1 cellular context compared by ENCODE assay signal in the genomic region with DNA sequence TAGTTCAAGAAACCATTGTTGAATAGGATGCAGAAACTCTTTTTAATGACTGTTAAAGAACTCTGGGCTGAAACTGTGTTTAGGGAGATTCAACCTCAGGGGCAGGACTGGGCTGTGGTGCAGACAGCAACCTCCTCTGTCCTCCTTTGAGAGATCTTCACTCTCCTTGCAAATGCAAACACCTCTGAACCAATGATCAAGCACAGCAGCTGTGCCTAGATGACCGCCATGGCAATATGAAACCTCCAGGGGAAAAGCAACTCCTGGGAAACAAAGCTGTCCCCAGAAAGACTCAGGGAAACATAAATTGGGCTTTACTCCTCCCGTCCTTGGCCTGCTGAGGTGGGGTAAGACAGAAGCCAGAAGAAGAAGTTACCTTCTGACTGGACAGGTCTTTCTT.
TF ChIP-seq lines count a peak whose summit lies in the region.

No MANE protein-coding gene starts in this region.

TF ChIP-seq in WTC11, 78 proteins besides CTCF, POLR2A, EP300 and RAD21 (continued from another document):
- TF ChIP-seq, protein P1, sequence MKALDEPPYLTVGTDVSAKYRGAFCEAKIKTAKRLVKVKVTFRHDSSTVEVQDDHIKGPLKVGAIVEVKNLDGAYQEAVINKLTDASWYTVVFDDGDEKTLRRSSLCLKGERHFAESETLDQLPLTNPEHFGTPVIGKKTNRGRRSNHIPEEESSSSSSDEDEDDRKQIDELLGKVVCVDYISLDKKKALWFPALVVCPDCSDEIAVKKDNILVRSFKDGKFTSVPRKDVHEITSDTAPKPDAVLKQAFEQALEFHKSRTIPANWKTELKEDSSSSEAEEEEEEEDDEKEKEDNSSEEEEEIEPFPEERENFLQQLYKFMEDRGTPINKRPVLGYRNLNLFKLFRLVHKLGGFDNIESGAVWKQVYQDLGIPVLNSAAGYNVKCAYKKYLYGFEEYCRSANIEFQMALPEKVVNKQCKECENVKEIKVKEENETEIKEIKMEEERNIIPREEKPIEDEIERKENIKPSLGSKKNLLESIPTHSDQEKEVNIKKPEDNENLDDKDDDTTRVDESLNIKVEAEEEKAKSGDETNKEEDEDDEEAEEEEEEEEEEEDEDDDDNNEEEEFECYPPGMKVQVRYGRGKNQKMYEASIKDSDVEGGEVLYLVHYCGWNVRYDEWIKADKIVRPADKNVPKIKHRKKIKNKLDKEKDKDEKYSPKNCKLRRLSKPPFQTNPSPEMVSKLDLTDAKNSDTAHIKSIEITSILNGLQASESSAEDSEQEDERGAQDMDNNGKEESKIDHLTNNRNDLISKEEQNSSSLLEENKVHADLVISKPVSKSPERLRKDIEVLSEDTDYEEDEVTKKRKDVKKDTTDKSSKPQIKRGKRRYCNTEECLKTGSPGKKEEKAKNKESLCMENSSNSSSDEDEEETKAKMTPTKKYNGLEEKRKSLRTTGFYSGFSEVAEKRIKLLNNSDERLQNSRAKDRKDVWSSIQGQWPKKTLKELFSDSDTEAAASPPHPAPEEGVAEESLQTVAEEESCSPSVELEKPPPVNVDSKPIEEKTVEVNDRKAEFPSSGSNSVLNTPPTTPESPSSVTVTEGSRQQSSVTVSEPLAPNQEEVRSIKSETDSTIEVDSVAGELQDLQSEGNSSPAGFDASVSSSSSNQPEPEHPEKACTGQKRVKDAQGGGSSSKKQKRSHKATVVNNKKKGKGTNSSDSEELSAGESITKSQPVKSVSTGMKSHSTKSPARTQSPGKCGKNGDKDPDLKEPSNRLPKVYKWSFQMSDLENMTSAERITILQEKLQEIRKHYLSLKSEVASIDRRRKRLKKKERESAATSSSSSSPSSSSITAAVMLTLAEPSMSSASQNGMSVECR (CRISPR knock-in tag; IDR thresholded peaks at IDR 0.05; ENCODE audit: borderline replicate concordance), result no peak
- TF ChIP-seq, protein P2, sequence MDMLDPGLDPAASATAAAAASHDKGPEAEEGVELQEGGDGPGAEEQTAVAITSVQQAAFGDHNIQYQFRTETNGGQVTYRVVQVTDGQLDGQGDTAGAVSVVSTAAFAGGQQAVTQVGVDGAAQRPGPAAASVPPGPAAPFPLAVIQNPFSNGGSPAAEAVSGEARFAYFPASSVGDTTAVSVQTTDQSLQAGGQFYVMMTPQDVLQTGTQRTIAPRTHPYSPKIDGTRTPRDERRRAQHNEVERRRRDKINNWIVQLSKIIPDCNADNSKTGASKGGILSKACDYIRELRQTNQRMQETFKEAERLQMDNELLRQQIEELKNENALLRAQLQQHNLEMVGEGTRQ (CRISPR knock-in tag; IDR thresholded peaks at IDR 0.05), result no peak
- no peak for TF ChIP-seq MYBL2 (CRISPR knock-in tag; IDR thresholded peaks at IDR 0.05)
- TF ChIP-seq NR2C2 (CRISPR knock-in tag; IDR thresholded peaks at IDR 0.05), result no peak
- TF ChIP-seq GRHL2 (CRISPR knock-in tag; IDR thresholded peaks at IDR 0.05; ENCODE audit: insufficient replicate concordance, severe bottlenecking), result no peak
- TF ChIP-seq, protein P3, sequence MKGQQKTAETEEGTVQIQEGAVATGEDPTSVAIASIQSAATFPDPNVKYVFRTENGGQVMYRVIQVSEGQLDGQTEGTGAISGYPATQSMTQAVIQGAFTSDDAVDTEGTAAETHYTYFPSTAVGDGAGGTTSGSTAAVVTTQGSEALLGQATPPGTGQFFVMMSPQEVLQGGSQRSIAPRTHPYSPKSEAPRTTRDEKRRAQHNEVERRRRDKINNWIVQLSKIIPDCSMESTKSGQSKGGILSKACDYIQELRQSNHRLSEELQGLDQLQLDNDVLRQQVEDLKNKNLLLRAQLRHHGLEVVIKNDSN (CRISPR knock-in tag; IDR thresholded peaks at IDR 0.05), result no peak
- no peak for TF ChIP-seq ETV6 (CRISPR knock-in tag; IDR thresholded peaks at IDR 0.05)
- TF ChIP-seq, protein P4, sequence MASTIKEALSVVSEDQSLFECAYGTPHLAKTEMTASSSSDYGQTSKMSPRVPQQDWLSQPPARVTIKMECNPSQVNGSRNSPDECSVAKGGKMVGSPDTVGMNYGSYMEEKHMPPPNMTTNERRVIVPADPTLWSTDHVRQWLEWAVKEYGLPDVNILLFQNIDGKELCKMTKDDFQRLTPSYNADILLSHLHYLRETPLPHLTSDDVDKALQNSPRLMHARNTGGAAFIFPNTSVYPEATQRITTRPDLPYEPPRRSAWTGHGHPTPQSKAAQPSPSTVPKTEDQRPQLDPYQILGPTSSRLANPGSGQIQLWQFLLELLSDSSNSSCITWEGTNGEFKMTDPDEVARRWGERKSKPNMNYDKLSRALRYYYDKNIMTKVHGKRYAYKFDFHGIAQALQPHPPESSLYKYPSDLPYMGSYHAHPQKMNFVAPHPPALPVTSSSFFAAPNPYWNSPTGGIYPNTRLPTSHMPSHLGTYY (CRISPR knock-in tag; IDR thresholded peaks at IDR 0.05), result no peak
- TF ChIP-seq, protein P5, sequence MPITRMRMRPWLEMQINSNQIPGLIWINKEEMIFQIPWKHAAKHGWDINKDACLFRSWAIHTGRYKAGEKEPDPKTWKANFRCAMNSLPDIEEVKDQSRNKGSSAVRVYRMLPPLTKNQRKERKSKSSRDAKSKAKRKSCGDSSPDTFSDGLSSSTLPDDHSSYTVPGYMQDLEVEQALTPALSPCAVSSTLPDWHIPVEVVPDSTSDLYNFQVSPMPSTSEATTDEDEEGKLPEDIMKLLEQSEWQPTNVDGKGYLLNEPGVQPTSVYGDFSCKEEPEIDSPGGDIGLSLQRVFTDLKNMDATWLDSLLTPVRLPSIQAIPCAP (CRISPR knock-in tag; IDR thresholded peaks at IDR 0.05), result no peak
- TF ChIP-seq, protein P6, sequence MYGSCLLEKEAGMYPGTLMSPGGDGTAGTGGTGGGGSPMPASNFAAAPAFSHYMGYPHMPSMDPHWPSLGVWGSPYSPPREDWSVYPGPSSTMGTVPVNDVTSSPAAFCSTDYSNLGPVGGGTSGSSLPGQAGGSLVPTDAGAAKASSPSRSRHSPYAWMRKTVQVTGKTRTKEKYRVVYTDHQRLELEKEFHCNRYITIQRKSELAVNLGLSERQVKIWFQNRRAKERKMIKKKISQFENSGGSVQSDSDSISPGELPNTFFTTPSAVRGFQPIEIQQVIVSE (CRISPR knock-in tag; IDR thresholded peaks at IDR 0.05; ENCODE audit: borderline replicate concordance), result no peak
- TF ChIP-seq, protein P7, sequence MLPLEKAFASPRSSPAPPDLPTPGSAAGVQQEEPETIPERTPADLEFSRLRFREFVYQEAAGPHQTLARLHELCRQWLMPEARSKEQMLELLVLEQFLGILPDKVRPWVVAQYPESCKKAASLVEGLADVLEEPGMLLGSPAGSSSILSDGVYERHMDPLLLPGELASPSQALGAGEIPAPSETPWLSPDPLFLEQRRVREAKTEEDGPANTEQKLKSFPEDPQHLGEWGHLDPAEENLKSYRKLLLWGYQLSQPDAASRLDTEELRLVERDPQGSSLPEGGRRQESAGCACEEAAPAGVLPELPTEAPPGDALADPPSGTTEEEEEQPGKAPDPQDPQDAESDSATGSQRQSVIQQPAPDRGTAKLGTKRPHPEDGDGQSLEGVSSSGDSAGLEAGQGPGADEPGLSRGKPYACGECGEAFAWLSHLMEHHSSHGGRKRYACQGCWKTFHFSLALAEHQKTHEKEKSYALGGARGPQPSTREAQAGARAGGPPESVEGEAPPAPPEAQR (CRISPR knock-in tag; IDR thresholded peaks at IDR 0.05), result no peak
- TF ChIP-seq TP53 (CRISPR knock-in tag; IDR thresholded peaks at IDR 0.05), result no peak
